Comparison of ENCODE assay signal across 20 cellular contexts in genomic region chr19:6421075-6422014, GRCh38. TPM values are rescaled to one million over a fixed set of nuclear protein-coding genes. Genes with fewer than 3 reads are reported as not detected.
A peak's percentile ranks its signal among the peaks of the same experiment; 100 is the strongest.
DNase-seq lines count a peak whose midpoint lies in the region; ATAC-seq, FAIRE-seq and TF ChIP-seq lines count a peak whose summit lies in the region.
"Had no signal": no experiment of that assay in that cellular context is flagged by ENCODE, and none has a peak within 500 bp of the region (broad histone marks: within the 10 kb centered on the region; RNA-seq: fewer than 3 reads in every experiment).

No MANE protein-coding gene starts in this region.

- H2AFZ ChIP-seq in HepG2 (ENCODE audit: low read length): no peak overlapping the region
- no peak overlapping the region for H2AFZ ChIP-seq in mesenchymal stem cell (ENCODE audit: low read depth, low read length)

- no peak overlapping the region for H2BK5ac ChIP-seq in mesenchymal stem cell (ENCODE audit: low read depth, low read length, poor library complexity, severe bottlenecking)

- H3K9ac ChIP-seq in HepG2 (ENCODE audit: insufficient read depth, low read depth, low read length) (0 out of 2 replicates have a peak overlapping the region, but pooled peaks have one; percentile 40), mesenchymal stem cell (ENCODE audit: low read length) (peak overlapping the region; percentile 96)

- H4K91ac ChIP-seq in mesenchymal stem cell (ENCODE audit: low read length): no peak overlapping the region

- intact Hi-C loops in HepG2 (cut with micrococcal nuclease; ENCODE audit: unreplicated experiment) (no loop called here), right lobe of liver (cut with DNase I) (no loop called here), sigmoid colon (cut with DNase I) (no loop called here)

- H3K18ac ChIP-seq in mesenchymal stem cell (ENCODE audit: low read depth in 1 of 2, low read length in 2 of 2): no peak overlapping the region

- H4K20me1 ChIP-seq in HepG2 (ENCODE audit: insufficient read depth, low read length): peaks cover 51% of the 10 kb centered on the region

- no peak for TF ChIP-seq RAD21 in HepG2 (CRISPR knock-in tag; IDR thresholded peaks at IDR 0.05)

- peaks cover 24% of the 10 kb centered on the region for H3K79me1 ChIP-seq in mesenchymal stem cell (replicated peaks; ENCODE audit: low read length, poor library complexity, severe bottlenecking)

- DNase-seq in HepG2 (ENCODE audit: low spot score) (no peak), right lobe of liver (no peak), RWPE1 (ENCODE audit: low spot score) (no peak), mesenchymal stem cell (no peak), ecto neural progenitor cell (ENCODE audit: low spot score) (no peak), sigmoid colon (no peak), Kasumi-1 (lab: John Stamatoyannopoulos, UW) (no peak)
- DNase-seq: activated gamma-delta T cell treated with Interleukin-2 at 50 U/mL for 16 hours; aorta; colonic mucosa; DMS153; immature natural killer cell; NCI-H1105; NCI-H774; Peyer's patch; stimulated activated CD4-positive, alpha-beta T cell treated with anti-CD3 and anti-CD28 coated beads, Interleukin-1b, Interleukin-23, amount 100 ng/mL, for 48 hours had no signal

- in situ Hi-C loops in HepG2 (cut with HindIII; ENCODE audit: extremely low pct_ligation_motif_present, low pct_unique_long_range_greater_than_20kb): no loop called here

- H2BK120ac ChIP-seq in mesenchymal stem cell (ENCODE audit: low read depth, low read length): no peak overlapping the region

- peak overlapping the region; percentile 94; the same call in 1 of the 2 replicates for H3K4me2 ChIP-seq in HepG2 (ENCODE audit: low read depth, low read length)
- no peak overlapping the region for H3K4me2 ChIP-seq in mesenchymal stem cell (ENCODE audit: low read length, poor library complexity, severe bottlenecking)

- TF ChIP-seq EP300 in HepG2 (IDR thresholded peaks at IDR 0.05; ENCODE audit: low read depth in 2 of 2, low read length in 2 of 2): no peak
- TF ChIP-seq EP300 in HepG2 (CRISPR knock-in tag; IDR thresholded peaks at IDR 0.05; ENCODE audit: borderline replicate concordance): no peak
- no peak for TF ChIP-seq EP300 in sigmoid colon (IDR thresholded peaks at IDR 0.05)

- H3K9me3 ChIP-seq in HepG2 (ENCODE audit: low read length): no peaks in the 10 kb centered on the region
- H3K9me3 ChIP-seq in right lobe of liver: no peaks in the 10 kb centered on the region
- no peaks in the 10 kb centered on the region for H3K9me3 ChIP-seq in mesenchymal stem cell (ENCODE audit: control insufficient read depth, low read length)
- H3K9me3 ChIP-seq in sigmoid colon: no peaks in the 10 kb centered on the region
- H3K9me3 ChIP-seq: colonic mucosa, Peyer's patch had no signal

- H3K27ac ChIP-seq in HepG2 (ENCODE audit: extremely low read length, insufficient read depth, low read length) (no peak overlapping the region), right lobe of liver (no peak overlapping the region), RWPE1 (peak overlapping the region; percentile 20), mesenchymal stem cell (ENCODE audit: low read length, poor library complexity, severe bottlenecking) (no peak overlapping the region), sigmoid colon (no peak overlapping the region)
- H3K27ac ChIP-seq: colonic mucosa, Peyer's patch had no signal

- no peak for TF ChIP-seq CTCF in HepG2 (CRISPR knock-in tag; IDR thresholded peaks at IDR 0.05)
- TF ChIP-seq CTCF in right lobe of liver (IDR thresholded peaks at IDR 0.05): no peak
- no peak for TF ChIP-seq CTCF in RWPE1 (conservative IDR thresholded peaks at IDR 0.05; ENCODE audit: low read depth)
- TF ChIP-seq CTCF in sigmoid colon (IDR thresholded peaks at IDR 0.05): no peak

- H3K4me3 ChIP-seq in HepG2 (replicated peaks in 1 of 3; ENCODE audit: insufficient read depth in 1 of 3, low read depth in 2 of 3, low read length in 3 of 3): no peak overlapping the region
- H3K4me3 ChIP-seq in right lobe of liver: no peak overlapping the region
- no peak overlapping the region for H3K4me3 ChIP-seq in mesenchymal stem cell (ENCODE audit: insufficient read depth in 1 of 2, low read depth in 1 of 2, low read length in 2 of 2)
- H3K4me3 ChIP-seq in sigmoid colon: no peak overlapping the region
- H3K4me3 ChIP-seq: colonic mucosa, lung, Peyer's patch had no signal

- ATAC-seq in HepG2 (no peak), right lobe of liver (no peak), GM21360 (IDR thresholded peaks at IDR 0.05; ENCODE audit: unreplicated experiment) (no peak)
- ATAC-seq: esophagus mucosa had no signal

- H3K79me2 ChIP-seq in HepG2 (ENCODE audit: insufficient read depth, low read length): peaks cover 52% of the 10 kb centered on the region

- no peak overlapping the region for H2BK15ac ChIP-seq in mesenchymal stem cell (ENCODE audit: low read depth, poor library complexity, severe bottlenecking)

- H2BK12ac ChIP-seq in mesenchymal stem cell (ENCODE audit: low read length in 2 of 2): no peak overlapping the region

- no peak overlapping the region for H4K8ac ChIP-seq in mesenchymal stem cell (ENCODE audit: low read length)

- TF ChIP-seq POLR2A in HepG2 (IDR thresholded peaks at IDR 0.05; ENCODE audit: insufficient read depth in 1 of 2, low read depth in 2 of 2, low read length in 2 of 2) (no peak), right lobe of liver (IDR thresholded peaks at IDR 0.05) (no peak), sigmoid colon (IDR thresholded peaks at IDR 0.05) (no peak)

- no peak overlapping the region for H3K4ac ChIP-seq in mesenchymal stem cell (ENCODE audit: low read depth in 1 of 2, low read length in 2 of 2)

- CTCF ChIA-PET in HepG2 (lab: Yijun Ruan, JAX; ENCODE audit: low intra/inter-chr PET ratio, low total read pairs): no interaction called here
- CTCF ChIA-PET in RWPE1 (lab: Yijun Ruan, JAX): no interaction called here

- no TSS peak for BruUV-seq in HepG2 (replicated peaks; lab: Mats Ljungman, UMichigan)

- H3K23ac ChIP-seq in mesenchymal stem cell (ENCODE audit: low read length in 2 of 2): peak overlapping the region in 1 of 2 experiments; percentile 34

- H2AK5ac ChIP-seq in mesenchymal stem cell (ENCODE audit: low read length, severe bottlenecking): no peak overlapping the region

- H3K4me1 ChIP-seq in HepG2 (ENCODE audit: insufficient read depth, low read length) (peaks cover 30% of the 10 kb centered on the region), right lobe of liver (peaks cover 0 to 18% (median 2%) of the 10 kb centered on the region in 4 donors), mesenchymal stem cell (ENCODE audit: control insufficient read depth, insufficient read depth, low read depth, low read length) (peaks cover 20% of the 10 kb centered on the region), sigmoid colon (peaks cover 4 to 43% (median 30%) of the 10 kb centered on the region in 4 donors)

- H3K14ac ChIP-seq in mesenchymal stem cell (ENCODE audit: low read length in 2 of 2): no peak overlapping the region

- peaks cover 36 to 62% of the 10 kb centered on the region in 2 experiments for H3K36me3 ChIP-seq in HepG2 (replicated peaks in 1 of 2; ENCODE audit: control insufficient read depth in 1 of 2, insufficient read depth in 2 of 2, low read length in 2 of 2)
- peaks cover 9 to 47% (median 25%) of the 10 kb centered on the region in 4 donors for H3K36me3 ChIP-seq in right lobe of liver
- H3K36me3 ChIP-seq in mesenchymal stem cell (ENCODE audit: control insufficient read depth in 1 of 2, insufficient read depth in 2 of 2, low read depth in 1 of 2, low read length in 2 of 2): peaks cover 59 to 60% of the 10 kb centered on the region in 2 experiments
- peaks cover 37 to 57% (median 45%) of the 10 kb centered on the region in 4 donors for H3K36me3 ChIP-seq in sigmoid colon

- no peak for FAIRE-seq in HepG2 (lab: Jason Lieb, UNC)
- FAIRE-seq: GM19239 had no signal

- POLR2A ChIA-PET in HepG2 (lab: Yijun Ruan, JAX) (interaction anchor here (1.1 kb wide), 1 partner anchor 81 kb away, joined by 3 read pairs; no protein-coding TSS in a partner anchor), RWPE1 (lab: Yijun Ruan, JAX; ENCODE audit: low non-redundant PET) (interaction anchor here (0.6 to 1.1 kb wide), 3 partner anchors 48 to 873 kb away, joined by 4 to 6 read pairs (median 4); no protein-coding TSS in a partner anchor)

- H3K27me3 ChIP-seq in HepG2 (ENCODE audit: control insufficient read depth in 1 of 2, insufficient read depth in 2 of 2, low read length in 2 of 2) (no peaks in the 10 kb centered on the region; a peak in 1 of 5 replicates), right lobe of liver (no peaks in the 10 kb centered on the region), mesenchymal stem cell (ENCODE audit: control insufficient read depth in 1 of 2, insufficient read depth in 1 of 2, low read length in 2 of 2) (no peaks in the 10 kb centered on the region), sigmoid colon (no peaks in the 10 kb centered on the region)
- H3K27me3 ChIP-seq: colonic mucosa, Peyer's patch had no signal

- WGBS in HepG2 (ENCODE audit: low lambda C conversion rate): 98% methylated on average over 6 of the region's 20 CpGs
- whole genome bisulfite sequencing in right lobe of liver (ENCODE audit: insufficient coverage, low coverage, low lambda C conversion rate, missing lambda C conversion rate): 61% methylated on average over 2 of the region's 20 CpGs
- 94% methylated on average over 20 of the region's 20 CpGs for WGBS in mesenchymal stem cell
- WGBS in sigmoid colon, 2 donors: 85 to 87% methylated on average over 20 of the region's 20 CpGs

RNA-seq across cellular contexts. Expression of gene KHSRP, which starts 3.3 kb away (rescaled TPM):
- total RNA-seq in HepG2 (2016; rRNA removed; fragmentation: Illumina TruSeq; extraction: Trizol): 129 and 160 TPM in 2 replicates
- 57.9 and 74.7 TPM in 2 replicates for total RNA-seq in HepG2 (2016; cell fraction: cytosol; rRNA removed; fragmentation: Illumina TruSeq; extraction: Trizol; ENCODE audit: low read depth)
- 123 and 124 TPM in 2 replicates for total RNA-seq in HepG2 (2016; cell fraction: insoluble cytoplasmic fraction; rRNA removed; fragmentation: Illumina TruSeq; extraction: Trizol)
- 201 and 221 TPM in 2 replicates for total RNA-seq in HepG2 (2016; cell fraction: membrane; rRNA removed; fragmentation: Illumina TruSeq; extraction: Trizol)
- total RNA-seq in HepG2 (2016; cell fraction: nucleus; rRNA removed; fragmentation: Illumina TruSeq; extraction: Trizol): 105 and 107 TPM in 2 replicates
- polyA plus RNA-seq in HepG2 (2011; rRNA removed): 72.1 and 80.8 TPM in 2 replicates
- polyA plus RNA-seq in HepG2 (2011; cell fraction: cytosol; rRNA removed): 55.4 and 77.5 TPM in 2 replicates
- 103 and 136 TPM in 2 replicates for polyA plus RNA-seq in HepG2 (2011; cell fraction: nucleus; rRNA removed)
- 156 and 166 TPM in 2 replicates for polyA plus RNA-seq in HepG2 (2012)
- 108 and 124 TPM in 2 replicates for polyA plus RNA-seq in HepG2 (2016; cell fraction: cytosol; fragmentation: Illumina TruSeq; extraction: Trizol; ENCODE audit: low read depth)
- polyA plus RNA-seq in HepG2 (2016; cell fraction: insoluble cytoplasmic fraction; fragmentation: Illumina TruSeq; extraction: Trizol; ENCODE audit: low read depth): 207 and 297 TPM in 2 replicates
- polyA plus RNA-seq in HepG2 (2016; cell fraction: membrane; fragmentation: Illumina TruSeq; extraction: Trizol; ENCODE audit: low read depth): 260 and 325 TPM in 2 replicates
- polyA plus RNA-seq in HepG2 (2016; cell fraction: nucleus; fragmentation: Illumina TruSeq; extraction: Trizol; ENCODE audit: insufficient read depth, low read depth): 255 and 261 TPM in 2 replicates
- 81.4 and 82.6 TPM in 2 replicates for polyA minus RNA-seq in HepG2 (2011; rRNA and poly(A)+ RNA removed; ENCODE audit: low replicate concordance)
- 96.5 and 100 TPM in 2 replicates for polyA minus RNA-seq in HepG2 (2011; cell fraction: cytosol; rRNA and poly(A)+ RNA removed)
- 78.9 and 81.1 TPM in 2 replicates for polyA minus RNA-seq in HepG2 (2011; cell fraction: nucleus; rRNA and poly(A)+ RNA removed)
- total RNA-seq in right lobe of liver: 10 to 100 TPM; 68.1 to 89.5 (median 76.1) TPM
- 172 TPM for polyA plus RNA-seq in mesenchymal stem cell (2013, experiment 1 of 2)
- polyA plus RNA-seq in mesenchymal stem cell (2013, experiment 2 of 2): 175 TPM
- 10 to 100 TPM; 63.9 to 96.9 (median 90.8) TPM for total RNA-seq in sigmoid colon
- polyA plus RNA-seq in sigmoid colon: 100 to 1,000 TPM in 2 of 3 donors, 10 to 100 TPM in 1; 91.9 to 232 (median 127) TPM

RNA-seq across cellular contexts. Expression of gene SLC25A41, which starts 12.2 kb away (rescaled TPM):
- total RNA-seq in HepG2 (2016; rRNA removed; fragmentation: Illumina TruSeq; extraction: Trizol): 0.32 and 0.33 TPM in 2 replicates
- 0.26 TPM in 1 of 2 replicates, not detected in the other for total RNA-seq in HepG2 (2016; cell fraction: cytosol; rRNA removed; fragmentation: Illumina TruSeq; extraction: Trizol; ENCODE audit: low read depth)
- 0.15 and 0.54 TPM in 2 replicates for total RNA-seq in HepG2 (2016; cell fraction: insoluble cytoplasmic fraction; rRNA removed; fragmentation: Illumina TruSeq; extraction: Trizol)
- 0.41 and 0.53 TPM in 2 replicates for total RNA-seq in HepG2 (2016; cell fraction: membrane; rRNA removed; fragmentation: Illumina TruSeq; extraction: Trizol)
- 0.25 and 0.28 TPM in 2 replicates for total RNA-seq in HepG2 (2016; cell fraction: nucleus; rRNA removed; fragmentation: Illumina TruSeq; extraction: Trizol)
- 0.95 and 1.9 TPM in 2 replicates for polyA plus RNA-seq in HepG2 (2011; rRNA removed)
- 0.63 and 1.1 TPM in 2 replicates for polyA plus RNA-seq in HepG2 (2011; cell fraction: cytosol; rRNA removed)
- polyA plus RNA-seq in HepG2 (2011; cell fraction: nucleus; rRNA removed): 3.3 and 4.1 TPM in 2 replicates
- polyA plus RNA-seq in HepG2 (2012): 0.79 and 0.82 TPM in 2 replicates
- polyA plus RNA-seq in HepG2 (2016; cell fraction: cytosol; fragmentation: Illumina TruSeq; extraction: Trizol; ENCODE audit: low read depth): 0.26 and 0.27 TPM in 2 replicates
- 0.45 TPM in 1 of 2 replicates, not detected in the other for polyA plus RNA-seq in HepG2 (2016; cell fraction: insoluble cytoplasmic fraction; fragmentation: Illumina TruSeq; extraction: Trizol; ENCODE audit: low read depth)
- polyA plus RNA-seq in HepG2 (2016; cell fraction: membrane; fragmentation: Illumina TruSeq; extraction: Trizol; ENCODE audit: low read depth): 0.49 and 0.52 TPM in 2 replicates
- 1.6 and 2.6 TPM in 2 replicates for polyA plus RNA-seq in HepG2 (2016; cell fraction: nucleus; fragmentation: Illumina TruSeq; extraction: Trizol; ENCODE audit: insufficient read depth, low read depth)
- polyA minus RNA-seq in HepG2 (2011; rRNA and poly(A)+ RNA removed; ENCODE audit: low replicate concordance): 0.30 and 0.98 TPM in 2 replicates
- 0.40 TPM in 1 of 2 replicates, not detected in the other for polyA minus RNA-seq in HepG2 (2011; cell fraction: cytosol; rRNA and poly(A)+ RNA removed)
- polyA minus RNA-seq in HepG2 (2011; cell fraction: nucleus; rRNA and poly(A)+ RNA removed): 0.37 TPM in 1 of 2 replicates, not detected in the other
- total RNA-seq in right lobe of liver: under 1 TPM in 3 of 6 experiments, not detected in 3; 0.18 to 0.60 (median 0.56) TPM
- 0.04 TPM for polyA plus RNA-seq in mesenchymal stem cell (2013, experiment 1 of 2)
- polyA plus RNA-seq in mesenchymal stem cell (2013, experiment 2 of 2): 0.11 TPM
- 1 to 10 TPM in 2 of 4 donors, not detected in 2; 1.1 to 1.4 TPM for total RNA-seq in sigmoid colon
- 1 to 10 TPM in 2 of 3 donors, under 1 TPM in 1; 0.60 to 1.2 (median 1.1) TPM for polyA plus RNA-seq in sigmoid colon
- polyA plus RNA-seq: immature natural killer cell had no signal

RNA-seq across cellular contexts. Expression of gene GTF2F1, which starts 28.4 kb away (rescaled TPM):
- total RNA-seq in HepG2 (2016; rRNA removed; fragmentation: Illumina TruSeq; extraction: Trizol): 30.7 and 34.1 TPM in 2 replicates
- 6.6 and 7.5 TPM in 2 replicates for total RNA-seq in HepG2 (2016; cell fraction: cytosol; rRNA removed; fragmentation: Illumina TruSeq; extraction: Trizol; ENCODE audit: low read depth)
- total RNA-seq in HepG2 (2016; cell fraction: insoluble cytoplasmic fraction; rRNA removed; fragmentation: Illumina TruSeq; extraction: Trizol): 29.0 and 34.4 TPM in 2 replicates
- total RNA-seq in HepG2 (2016; cell fraction: membrane; rRNA removed; fragmentation: Illumina TruSeq; extraction: Trizol): 16.5 and 20.0 TPM in 2 replicates
- total RNA-seq in HepG2 (2016; cell fraction: nucleus; rRNA removed; fragmentation: Illumina TruSeq; extraction: Trizol): 14.6 and 16.4 TPM in 2 replicates
- 26.0 and 27.8 TPM in 2 replicates for polyA plus RNA-seq in HepG2 (2011; rRNA removed)
- 32.7 and 42.5 TPM in 2 replicates for polyA plus RNA-seq in HepG2 (2011; cell fraction: cytosol; rRNA removed)
- polyA plus RNA-seq in HepG2 (2011; cell fraction: nucleus; rRNA removed): 26.0 and 28.8 TPM in 2 replicates
- 27.7 and 33.9 TPM in 2 replicates for polyA plus RNA-seq in HepG2 (2012)
- polyA plus RNA-seq in HepG2 (2016; cell fraction: cytosol; fragmentation: Illumina TruSeq; extraction: Trizol; ENCODE audit: low read depth): 10.1 and 10.5 TPM in 2 replicates
- polyA plus RNA-seq in HepG2 (2016; cell fraction: insoluble cytoplasmic fraction; fragmentation: Illumina TruSeq; extraction: Trizol; ENCODE audit: low read depth): 48.2 and 57.9 TPM in 2 replicates
- 16.8 and 18.4 TPM in 2 replicates for polyA plus RNA-seq in HepG2 (2016; cell fraction: membrane; fragmentation: Illumina TruSeq; extraction: Trizol; ENCODE audit: low read depth)
- polyA plus RNA-seq in HepG2 (2016; cell fraction: nucleus; fragmentation: Illumina TruSeq; extraction: Trizol; ENCODE audit: insufficient read depth, low read depth): 54.2 and 60.4 TPM in 2 replicates
- polyA minus RNA-seq in HepG2 (2011; rRNA and poly(A)+ RNA removed; ENCODE audit: low replicate concordance): 28.2 and 31.6 TPM in 2 replicates
- polyA minus RNA-seq in HepG2 (2011; cell fraction: cytosol; rRNA and poly(A)+ RNA removed): 20.6 and 23.2 TPM in 2 replicates
- polyA minus RNA-seq in HepG2 (2011; cell fraction: nucleus; rRNA and poly(A)+ RNA removed): 11.4 and 11.5 TPM in 2 replicates
- 10 to 100 TPM; 12.8 to 22.7 (median 19.8) TPM for total RNA-seq in right lobe of liver
- polyA plus RNA-seq in mesenchymal stem cell (2013, experiment 1 of 2): 85.8 TPM
- polyA plus RNA-seq in mesenchymal stem cell (2013, experiment 2 of 2): 77.3 TPM
- 10 to 100 TPM; 34.9 to 48.2 (median 37.9) TPM for total RNA-seq in sigmoid colon
- polyA plus RNA-seq in sigmoid colon: 10 to 100 TPM; 54.3 to 78.3 (median 54.7) TPM

RNA-seq across cellular contexts. Expression of gene SLC25A23, which starts 38.2 kb away (rescaled TPM):
- total RNA-seq in HepG2 (2016; rRNA removed; fragmentation: Illumina TruSeq; extraction: Trizol) (15.2 and 16.5 TPM in 2 replicates), right lobe of liver (10 to 100 TPM; 23.3 to 50.0 (median 30.0) TPM), sigmoid colon (100 to 1,000 TPM in 2 of 4 donors, 10 to 100 TPM in 2; 83.6 to 188 (median 109) TPM)
- 26.3 and 28.9 TPM in 2 replicates for total RNA-seq in HepG2 (2016; cell fraction: cytosol; rRNA removed; fragmentation: Illumina TruSeq; extraction: Trizol; ENCODE audit: low read depth)
- 13.3 and 14.6 TPM in 2 replicates for total RNA-seq in HepG2 (2016; cell fraction: insoluble cytoplasmic fraction; rRNA removed; fragmentation: Illumina TruSeq; extraction: Trizol)
- total RNA-seq in HepG2 (2016; cell fraction: membrane; rRNA removed; fragmentation: Illumina TruSeq; extraction: Trizol): 50.4 and 52.4 TPM in 2 replicates
- 9.1 and 11.0 TPM in 2 replicates for total RNA-seq in HepG2 (2016; cell fraction: nucleus; rRNA removed; fragmentation: Illumina TruSeq; extraction: Trizol)
- polyA plus RNA-seq in HepG2 (2011; rRNA removed) (12.4 and 13.2 TPM in 2 replicates), sigmoid colon (100 to 1,000 TPM in 1 of 3 donors, 10 to 100 TPM in 2; 61.5 to 115 (median 85.9) TPM)
- 12.8 and 15.5 TPM in 2 replicates for polyA plus RNA-seq in HepG2 (2011; cell fraction: cytosol; rRNA removed)
- 19.1 and 20.9 TPM in 2 replicates for polyA plus RNA-seq in HepG2 (2011; cell fraction: nucleus; rRNA removed)
- polyA plus RNA-seq in HepG2 (2012): 19.4 and 21.6 TPM in 2 replicates
- polyA plus RNA-seq in HepG2 (2016; cell fraction: cytosol; fragmentation: Illumina TruSeq; extraction: Trizol; ENCODE audit: low read depth): 47.4 and 51.9 TPM in 2 replicates
- 30.3 and 41.9 TPM in 2 replicates for polyA plus RNA-seq in HepG2 (2016; cell fraction: insoluble cytoplasmic fraction; fragmentation: Illumina TruSeq; extraction: Trizol; ENCODE audit: low read depth)
- polyA plus RNA-seq in HepG2 (2016; cell fraction: membrane; fragmentation: Illumina TruSeq; extraction: Trizol; ENCODE audit: low read depth): 83.9 and 107 TPM in 2 replicates
- 30.2 and 30.9 TPM in 2 replicates for polyA plus RNA-seq in HepG2 (2016; cell fraction: nucleus; fragmentation: Illumina TruSeq; extraction: Trizol; ENCODE audit: insufficient read depth, low read depth)
- 16.3 and 18.2 TPM in 2 replicates for polyA minus RNA-seq in HepG2 (2011; rRNA and poly(A)+ RNA removed; ENCODE audit: low replicate concordance)
- polyA minus RNA-seq in HepG2 (2011; cell fraction: cytosol; rRNA and poly(A)+ RNA removed): 13.7 and 14.5 TPM in 2 replicates
- polyA minus RNA-seq in HepG2 (2011; cell fraction: nucleus; rRNA and poly(A)+ RNA removed): 5.0 and 5.5 TPM in 2 replicates
- polyA plus RNA-seq in mesenchymal stem cell (2013, experiment 1 of 2): 60.2 TPM
- polyA plus RNA-seq in mesenchymal stem cell (2013, experiment 2 of 2): 59.0 TPM

RNA-seq across cellular contexts. Expression of gene CRB3, which starts 42.7 kb away (rescaled TPM):
- total RNA-seq in HepG2 (2016; rRNA removed; fragmentation: Illumina TruSeq; extraction: Trizol): 21.9 and 25.6 TPM in 2 replicates
- total RNA-seq in HepG2 (2016; cell fraction: cytosol; rRNA removed; fragmentation: Illumina TruSeq; extraction: Trizol; ENCODE audit: low read depth): 34.9 and 45.5 TPM in 2 replicates
- total RNA-seq in HepG2 (2016; cell fraction: insoluble cytoplasmic fraction; rRNA removed; fragmentation: Illumina TruSeq; extraction: Trizol): 20.4 and 26.4 TPM in 2 replicates
- 39.1 and 47.5 TPM in 2 replicates for total RNA-seq in HepG2 (2016; cell fraction: membrane; rRNA removed; fragmentation: Illumina TruSeq; extraction: Trizol)
- total RNA-seq in HepG2 (2016; cell fraction: nucleus; rRNA removed; fragmentation: Illumina TruSeq; extraction: Trizol): 16.4 and 16.8 TPM in 2 replicates
- polyA plus RNA-seq in HepG2 (2011; rRNA removed): 10.6 and 12.5 TPM in 2 replicates
- 13.5 and 23.8 TPM in 2 replicates for polyA plus RNA-seq in HepG2 (2011; cell fraction: cytosol; rRNA removed)
- 15.9 and 16.5 TPM in 2 replicates for polyA plus RNA-seq in HepG2 (2011; cell fraction: nucleus; rRNA removed)
- polyA plus RNA-seq in HepG2 (2012): 5.0 and 7.1 TPM in 2 replicates
- 39.3 and 47.3 TPM in 2 replicates for polyA plus RNA-seq in HepG2 (2016; cell fraction: cytosol; fragmentation: Illumina TruSeq; extraction: Trizol; ENCODE audit: low read depth)
- 17.8 and 19.5 TPM in 2 replicates for polyA plus RNA-seq in HepG2 (2016; cell fraction: insoluble cytoplasmic fraction; fragmentation: Illumina TruSeq; extraction: Trizol; ENCODE audit: low read depth)
- polyA plus RNA-seq in HepG2 (2016; cell fraction: membrane; fragmentation: Illumina TruSeq; extraction: Trizol; ENCODE audit: low read depth): 32.7 and 32.9 TPM in 2 replicates
- polyA plus RNA-seq in HepG2 (2016; cell fraction: nucleus; fragmentation: Illumina TruSeq; extraction: Trizol; ENCODE audit: insufficient read depth, low read depth): 21.1 and 24.5 TPM in 2 replicates
- 4.1 and 21.4 TPM in 2 replicates for polyA minus RNA-seq in HepG2 (2011; rRNA and poly(A)+ RNA removed; ENCODE audit: low replicate concordance)
- 6.7 and 8.7 TPM in 2 replicates for polyA minus RNA-seq in HepG2 (2011; cell fraction: cytosol; rRNA and poly(A)+ RNA removed)
- polyA minus RNA-seq in HepG2 (2011; cell fraction: nucleus; rRNA and poly(A)+ RNA removed): 3.2 and 4.1 TPM in 2 replicates
- 10 to 100 TPM; 20.6 to 56.1 (median 23.0) TPM for total RNA-seq in right lobe of liver
- polyA plus RNA-seq in mesenchymal stem cell (2013, experiment 1 of 2): not detected
- not detected for polyA plus RNA-seq in mesenchymal stem cell (2013, experiment 2 of 2)
- total RNA-seq in sigmoid colon: 1 to 10 TPM in 2 of 4 donors, under 1 TPM in 1, not detected in 1; 0.36 to 1.5 (median 1.3) TPM
- polyA plus RNA-seq in sigmoid colon: 100 to 1,000 TPM in 2 of 3 donors, 10 to 100 TPM in 1; 70.3 to 202 (median 145) TPM
- total RNA-seq: aorta had no signal
